Comparison of ENCODE assay signal across 9 cellular contexts in genomic region chr3:65963787-65964707, GRCh38.
DNase-seq lines count a peak whose midpoint lies in the region; ATAC-seq and TF ChIP-seq lines count a peak whose summit lies in the region.
"Had no signal": no experiment of that assay in that cellular context is flagged by ENCODE, and none has a peak within 500 bp of the region (broad histone marks: within the 10 kb centered on the region; RNA-seq: fewer than 3 reads in every experiment).

No MANE protein-coding gene starts in this region.

- ATAC-seq in HG02870 (IDR thresholded peaks at IDR 0.05; ENCODE audit: unreplicated experiment), result peak; percentile 98

- peaks cover 4% of the 10 kb centered on the region for H3K4me1 ChIP-seq in vagina

- intact Hi-C loops in vagina (cut with DNase I), result no loop called here

- TF ChIP-seq CTCF in vagina (IDR thresholded peaks at IDR 0.05), result no peak

- H3K9me3 ChIP-seq in vagina, result no peaks in the 10 kb centered on the region
- H3K9me3 ChIP-seq: adrenal gland had no signal

- DNase-seq in activated T-cell treated with anti-CD3 and anti-CD28 coated beads for 24 hours (ENCODE audit: low read depth) (peak; percentile 16), activated T-cell treated with anti-CD3 and anti-CD28 coated beads for 4 hours (no peak), RKO (ENCODE audit: low spot score) (peak; percentile 88), fibroblast of the conjunctiva (ENCODE audit: low read depth) (peak; percentile 29), SHP77 (lab: John Stamatoyannopoulos, UW) (no peak), vagina (ENCODE audit: extremely low spot score in 2 of 2) (no peak)
- DNase-seq in stimulated activated CD8-positive, alpha-beta memory T cell treated with anti-CD3 and anti-CD28 coated beads, Interleukin-12 subunit alpha, Interleukin-12 subunit beta, amount 100 ng/mL, for 24 hours (ENCODE audit: extremely low read depth), result peak; percentile 9

- H3K27ac ChIP-seq in vagina, result no peak overlapping the region

- no peaks in the 10 kb centered on the region for H3K27me3 ChIP-seq in vagina
- H3K27me3 ChIP-seq: adrenal gland had no signal

- no peaks in the 10 kb centered on the region for H3K36me3 ChIP-seq in vagina
- H3K36me3 ChIP-seq: adrenal gland had no signal

- H3K4me3 ChIP-seq in vagina, result no peak overlapping the region
- H3K4me3 ChIP-seq: adrenal gland had no signal

- no peak for TF ChIP-seq POLR2A in vagina (IDR thresholded peaks at IDR 0.05)

Comparison
In these comparisons a context has a peak if more than half of its experiments do, and no peak if none do; other contexts are left out.
1. DNase-seq: peak in activated T-cell treated with anti-CD3 and anti-CD28 coated beads for 24 hours (single experiment), RKO (single experiment), fibroblast of the conjunctiva (single experiment) and stimulated activated CD8-positive, alpha-beta memory T cell treated with anti-CD3 and anti-CD28 coated beads, Interleukin-12 subunit alpha, Interleukin-12 subunit beta, amount 100 ng/mL, for 24 hours (single experiment); none in activated T-cell treated with anti-CD3 and anti-CD28 coated beads for 4 hours (single experiment), SHP77 (0 of 2) and vagina (0 of 2).